In the genomic region with DNA sequence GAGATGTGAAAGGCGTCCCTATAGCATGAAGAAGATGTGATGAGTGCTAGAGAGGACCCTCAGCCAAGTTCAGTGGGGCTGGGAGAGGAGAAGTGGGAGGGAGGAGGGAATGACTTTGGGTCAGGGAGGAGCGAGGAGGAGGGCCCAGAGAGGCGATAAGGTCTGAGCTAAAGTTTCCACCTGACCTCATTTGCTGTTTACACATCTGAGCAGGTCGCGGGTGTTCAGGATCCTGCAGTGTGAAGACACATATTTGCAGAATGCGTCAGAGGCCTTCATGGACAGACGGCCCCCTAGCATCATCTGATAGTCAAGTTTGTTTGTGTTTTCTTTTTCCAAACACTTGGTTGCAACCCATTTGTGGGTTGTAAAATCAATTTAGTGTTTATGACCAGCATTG, we compare ENCODE assay signal across 2 cellular contexts.
A peak's percentile ranks its signal among the peaks of the same experiment; 100 is the strongest.
TF ChIP-seq lines count a peak whose summit lies in the region.

No MANE protein-coding gene starts in this region.

TF ChIP-seq in K562, 482 proteins besides CTCF, POLR2A, EP300 and RAD21:
- TF ChIP-seq, protein P1, sequence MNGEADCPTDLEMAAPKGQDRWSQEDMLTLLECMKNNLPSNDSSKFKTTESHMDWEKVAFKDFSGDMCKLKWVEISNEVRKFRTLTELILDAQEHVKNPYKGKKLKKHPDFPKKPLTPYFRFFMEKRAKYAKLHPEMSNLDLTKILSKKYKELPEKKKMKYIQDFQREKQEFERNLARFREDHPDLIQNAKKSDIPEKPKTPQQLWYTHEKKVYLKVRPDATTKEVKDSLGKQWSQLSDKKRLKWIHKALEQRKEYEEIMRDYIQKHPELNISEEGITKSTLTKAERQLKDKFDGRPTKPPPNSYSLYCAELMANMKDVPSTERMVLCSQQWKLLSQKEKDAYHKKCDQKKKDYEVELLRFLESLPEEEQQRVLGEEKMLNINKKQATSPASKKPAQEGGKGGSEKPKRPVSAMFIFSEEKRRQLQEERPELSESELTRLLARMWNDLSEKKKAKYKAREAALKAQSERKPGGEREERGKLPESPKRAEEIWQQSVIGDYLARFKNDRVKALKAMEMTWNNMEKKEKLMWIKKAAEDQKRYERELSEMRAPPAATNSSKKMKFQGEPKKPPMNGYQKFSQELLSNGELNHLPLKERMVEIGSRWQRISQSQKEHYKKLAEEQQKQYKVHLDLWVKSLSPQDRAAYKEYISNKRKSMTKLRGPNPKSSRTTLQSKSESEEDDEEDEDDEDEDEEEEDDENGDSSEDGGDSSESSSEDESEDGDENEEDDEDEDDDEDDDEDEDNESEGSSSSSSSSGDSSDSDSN (IDR thresholded peaks at IDR 0.05; ENCODE audit: borderline replicate concordance in 1 of 2, low read depth in 2 of 2, low read length in 2 of 2): no peak
- TF ChIP-seq LEF1 (IDR thresholded peaks at IDR 0.05) (no peak), JUND (IDR thresholded peaks at IDR 0.05; ENCODE audit: borderline replicate concordance, low read depth, low read length) (peak; percentile 13; the same call in 1 of the 2 replicates), JUND (tag; IDR thresholded peaks at IDR 0.05; ENCODE audit: borderline replicate concordance, low read depth, low read length) (no peak; the same call in 2 of the 3 replicates), ZC3H11A (IDR thresholded peaks at IDR 0.05; ENCODE audit: low read depth, low read length) (no peak), SMARCA5 (IDR thresholded peaks at IDR 0.05) (no peak), KLF1 (tag; IDR thresholded peaks at IDR 0.05) (no peak), FOSL1 (tag; conservative IDR thresholded peaks at IDR 0.05) (peak; percentile 45), NR3C1 (CRISPR knock-in tag; IDR thresholded peaks at IDR 0.05) (no peak), ZNF133 (CRISPR knock-in tag; IDR thresholded peaks at IDR 0.05) (no peak)
- TF ChIP-seq, protein P2, sequence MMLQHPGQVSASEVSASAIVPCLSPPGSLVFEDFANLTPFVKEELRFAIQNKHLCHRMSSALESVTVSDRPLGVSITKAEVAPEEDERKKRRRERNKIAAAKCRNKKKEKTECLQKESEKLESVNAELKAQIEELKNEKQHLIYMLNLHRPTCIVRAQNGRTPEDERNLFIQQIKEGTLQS (IDR thresholded peaks at IDR 0.05): 0 out of 2 replicates have a peak, but pooled peaks have one; percentile 16
- TF ChIP-seq, protein P2 (CRISPR knock-in tag; conservative IDR thresholded peaks at IDR 0.05): no peak
- TF ChIP-seq, protein P3, sequence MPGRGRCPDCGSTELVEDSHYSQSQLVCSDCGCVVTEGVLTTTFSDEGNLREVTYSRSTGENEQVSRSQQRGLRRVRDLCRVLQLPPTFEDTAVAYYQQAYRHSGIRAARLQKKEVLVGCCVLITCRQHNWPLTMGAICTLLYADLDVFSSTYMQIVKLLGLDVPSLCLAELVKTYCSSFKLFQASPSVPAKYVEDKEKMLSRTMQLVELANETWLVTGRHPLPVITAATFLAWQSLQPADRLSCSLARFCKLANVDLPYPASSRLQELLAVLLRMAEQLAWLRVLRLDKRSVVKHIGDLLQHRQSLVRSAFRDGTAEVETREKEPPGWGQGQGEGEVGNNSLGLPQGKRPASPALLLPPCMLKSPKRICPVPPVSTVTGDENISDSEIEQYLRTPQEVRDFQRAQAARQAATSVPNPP (IDR thresholded peaks at IDR 0.05; ENCODE audit: borderline replicate concordance, insufficient read depth, insufficient read length): no peak
- TF ChIP-seq, protein P4, sequence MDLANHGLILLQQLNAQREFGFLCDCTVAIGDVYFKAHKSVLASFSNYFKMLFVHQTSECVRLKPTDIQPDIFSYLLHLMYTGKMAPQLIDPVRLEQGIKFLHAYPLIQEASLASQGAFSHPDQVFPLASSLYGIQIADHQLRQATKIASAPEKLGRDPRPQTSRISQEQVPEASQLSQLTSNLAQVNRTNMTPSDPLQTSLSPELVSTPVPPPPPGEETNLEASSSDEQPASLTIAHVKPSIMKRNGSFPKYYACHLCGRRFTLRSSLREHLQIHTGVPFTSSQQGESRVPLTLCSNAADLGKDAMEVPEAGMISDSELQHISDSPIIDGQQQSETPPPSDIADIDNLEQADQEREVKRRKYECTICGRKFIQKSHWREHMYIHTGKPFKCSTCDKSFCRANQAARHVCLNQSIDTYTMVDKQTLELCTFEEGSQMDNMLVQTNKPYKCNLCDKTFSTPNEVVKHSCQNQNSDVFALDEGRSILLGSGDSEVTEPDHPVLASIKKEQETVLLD (IDR thresholded peaks at IDR 0.05): no peak

TF ChIP-seq in HepG2, 621 proteins besides CTCF, POLR2A, EP300 and RAD21 (continues in another document):
- no peak for TF ChIP-seq ZFP62 (CRISPR knock-in tag; IDR thresholded peaks at IDR 0.05)
- no peak for TF ChIP-seq NONO (IDR thresholded peaks at IDR 0.05)
- TF ChIP-seq NONO (CRISPR knock-in tag; conservative IDR thresholded peaks at IDR 0.05): peak; percentile 37; the same call in 1 of the 2 replicates
- no peak for TF ChIP-seq RORA (CRISPR knock-in tag; IDR thresholded peaks at IDR 0.05)
- TF ChIP-seq DPF2 (CRISPR knock-in tag; IDR thresholded peaks at IDR 0.05; ENCODE audit: borderline replicate concordance, low read depth): peak; percentile 75
- peak; percentile 85 for TF ChIP-seq JUN (CRISPR knock-in tag; IDR thresholded peaks at IDR 0.05)
- TF ChIP-seq ZNF782 (CRISPR knock-in tag; IDR thresholded peaks at IDR 0.05; ENCODE audit: borderline replicate concordance): no peak
- TF ChIP-seq, protein P5, sequence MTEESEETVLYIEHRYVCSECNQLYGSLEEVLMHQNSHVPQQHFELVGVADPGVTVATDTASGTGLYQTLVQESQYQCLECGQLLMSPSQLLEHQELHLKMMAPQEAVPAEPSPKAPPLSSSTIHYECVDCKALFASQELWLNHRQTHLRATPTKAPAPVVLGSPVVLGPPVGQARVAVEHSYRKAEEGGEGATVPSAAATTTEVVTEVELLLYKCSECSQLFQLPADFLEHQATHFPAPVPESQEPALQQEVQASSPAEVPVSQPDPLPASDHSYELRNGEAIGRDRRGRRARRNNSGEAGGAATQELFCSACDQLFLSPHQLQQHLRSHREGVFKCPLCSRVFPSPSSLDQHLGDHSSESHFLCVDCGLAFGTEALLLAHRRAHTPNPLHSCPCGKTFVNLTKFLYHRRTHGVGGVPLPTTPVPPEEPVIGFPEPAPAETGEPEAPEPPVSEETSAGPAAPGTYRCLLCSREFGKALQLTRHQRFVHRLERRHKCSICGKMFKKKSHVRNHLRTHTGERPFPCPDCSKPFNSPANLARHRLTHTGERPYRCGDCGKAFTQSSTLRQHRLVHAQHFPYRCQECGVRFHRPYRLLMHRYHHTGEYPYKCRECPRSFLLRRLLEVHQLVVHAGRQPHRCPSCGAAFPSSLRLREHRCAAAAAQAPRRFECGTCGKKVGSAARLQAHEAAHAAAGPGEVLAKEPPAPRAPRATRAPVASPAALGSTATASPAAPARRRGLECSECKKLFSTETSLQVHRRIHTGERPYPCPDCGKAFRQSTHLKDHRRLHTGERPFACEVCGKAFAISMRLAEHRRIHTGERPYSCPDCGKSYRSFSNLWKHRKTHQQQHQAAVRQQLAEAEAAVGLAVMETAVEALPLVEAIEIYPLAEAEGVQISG (CRISPR knock-in tag; IDR thresholded peaks at IDR 0.05): peak; percentile 58
- TF ChIP-seq RARA (CRISPR knock-in tag; IDR thresholded peaks at IDR 0.05): peak; percentile 79
- no peak for TF ChIP-seq ZBTB7A (CRISPR knock-in tag; IDR thresholded peaks at IDR 0.05)
- no peak for TF ChIP-seq ZNF256 (CRISPR knock-in tag; conservative IDR thresholded peaks at IDR 0.05)
- TF ChIP-seq RCOR2 (CRISPR knock-in tag; IDR thresholded peaks at IDR 0.05): peak; percentile 19; the same call in 1 of the 2 replicates
- peak; percentile 85 for TF ChIP-seq ERF (CRISPR knock-in tag; IDR thresholded peaks at IDR 0.05)
- TF ChIP-seq SMAD9 (CRISPR knock-in tag; IDR thresholded peaks at IDR 0.05): no peak
- 0 out of 2 replicates have a peak, but pooled peaks have one; percentile 27 for TF ChIP-seq PPARG (CRISPR knock-in tag; conservative IDR thresholded peaks at IDR 0.05)
- TF ChIP-seq, protein P6, sequence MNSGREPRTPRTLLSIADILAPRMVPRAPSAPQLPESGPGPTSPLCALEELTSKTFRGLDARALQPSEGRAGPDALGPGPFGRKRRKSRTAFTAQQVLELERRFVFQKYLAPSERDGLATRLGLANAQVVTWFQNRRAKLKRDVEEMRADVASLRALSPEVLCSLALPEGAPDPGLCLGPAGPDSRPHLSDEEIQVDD (CRISPR knock-in tag; IDR thresholded peaks at IDR 0.05; ENCODE audit: borderline replicate concordance): no peak
- TF ChIP-seq, protein P7, sequence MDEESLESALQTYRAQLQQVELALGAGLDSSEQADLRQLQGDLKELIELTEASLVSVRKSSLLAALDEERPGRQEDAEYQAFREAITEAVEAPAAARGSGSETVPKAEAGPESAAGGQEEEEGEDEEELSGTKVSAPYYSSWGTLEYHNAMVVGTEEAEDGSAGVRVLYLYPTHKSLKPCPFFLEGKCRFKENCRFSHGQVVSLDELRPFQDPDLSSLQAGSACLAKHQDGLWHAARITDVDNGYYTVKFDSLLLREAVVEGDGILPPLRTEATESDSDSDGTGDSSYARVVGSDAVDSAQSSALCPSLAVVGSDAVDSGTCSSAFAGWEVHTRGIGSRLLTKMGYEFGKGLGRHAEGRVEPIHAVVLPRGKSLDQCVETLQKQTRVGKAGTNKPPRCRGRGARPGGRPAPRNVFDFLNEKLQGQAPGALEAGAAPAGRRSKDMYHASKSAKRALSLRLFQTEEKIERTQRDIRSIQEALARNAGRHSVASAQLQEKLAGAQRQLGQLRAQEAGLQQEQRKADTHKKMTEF (CRISPR knock-in tag; IDR thresholded peaks at IDR 0.05): peak; percentile 76
- no peak for TF ChIP-seq ZNF136 (CRISPR knock-in tag; IDR thresholded peaks at IDR 0.05; ENCODE audit: low read depth)
- TF ChIP-seq NR2F6 (IDR thresholded peaks at IDR 0.05): peak; percentile 68; the same call in 1 of the 2 replicates
- peak; percentile 71 for TF ChIP-seq NR2F6 (CRISPR knock-in tag; IDR thresholded peaks at IDR 0.05)
- peak; percentile 85; the same call in 1 of the 2 replicates for TF ChIP-seq FOSL1 (CRISPR knock-in tag; IDR thresholded peaks at IDR 0.05; ENCODE audit: borderline replicate concordance)
- TF ChIP-seq FOXK2 (IDR thresholded peaks at IDR 0.05): no peak
- TF ChIP-seq, protein P8, sequence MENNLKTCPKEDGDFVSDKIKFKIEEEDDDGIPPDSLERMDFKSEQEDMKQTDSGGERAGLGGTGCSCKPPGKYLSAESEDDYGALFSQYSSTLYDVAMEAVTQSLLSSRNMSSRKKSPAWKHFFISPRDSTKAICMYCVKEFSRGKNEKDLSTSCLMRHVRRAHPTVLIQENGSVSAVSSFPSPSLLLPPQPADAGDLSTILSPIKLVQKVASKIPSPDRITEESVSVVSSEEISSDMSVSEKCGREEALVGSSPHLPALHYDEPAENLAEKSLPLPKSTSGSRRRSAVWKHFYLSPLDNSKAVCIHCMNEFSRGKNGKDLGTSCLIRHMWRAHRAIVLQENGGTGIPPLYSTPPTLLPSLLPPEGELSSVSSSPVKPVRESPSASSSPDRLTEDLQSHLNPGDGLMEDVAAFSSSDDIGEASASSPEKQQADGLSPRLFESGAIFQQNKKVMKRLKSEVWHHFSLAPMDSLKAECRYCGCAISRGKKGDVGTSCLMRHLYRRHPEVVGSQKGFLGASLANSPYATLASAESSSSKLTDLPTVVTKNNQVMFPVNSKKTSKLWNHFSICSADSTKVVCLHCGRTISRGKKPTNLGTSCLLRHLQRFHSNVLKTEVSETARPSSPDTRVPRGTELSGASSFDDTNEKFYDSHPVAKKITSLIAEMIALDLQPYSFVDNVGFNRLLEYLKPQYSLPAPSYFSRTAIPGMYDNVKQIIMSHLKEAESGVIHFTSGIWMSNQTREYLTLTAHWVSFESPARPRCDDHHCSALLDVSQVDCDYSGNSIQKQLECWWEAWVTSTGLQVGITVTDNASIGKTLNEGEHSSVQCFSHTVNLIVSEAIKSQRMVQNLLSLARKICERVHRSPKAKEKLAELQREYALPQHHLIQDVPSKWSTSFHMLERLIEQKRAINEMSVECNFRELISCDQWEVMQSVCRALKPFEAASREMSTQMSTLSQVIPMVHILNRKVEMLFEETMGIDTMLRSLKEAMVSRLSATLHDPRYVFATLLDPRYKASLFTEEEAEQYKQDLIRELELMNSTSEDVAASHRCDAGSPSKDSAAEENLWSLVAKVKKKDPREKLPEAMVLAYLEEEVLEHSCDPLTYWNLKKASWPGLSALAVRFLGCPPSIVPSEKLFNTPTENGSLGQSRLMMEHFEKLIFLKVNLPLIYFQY (CRISPR knock-in tag; IDR thresholded peaks at IDR 0.05; ENCODE audit: borderline replicate concordance): no peak
- no peak for TF ChIP-seq FOXA1 (IDR thresholded peaks at IDR 0.05)
- TF ChIP-seq FOXA1 (CRISPR knock-in tag; IDR thresholded peaks at IDR 0.05): peak; percentile 86
- TF ChIP-seq, protein P9, sequence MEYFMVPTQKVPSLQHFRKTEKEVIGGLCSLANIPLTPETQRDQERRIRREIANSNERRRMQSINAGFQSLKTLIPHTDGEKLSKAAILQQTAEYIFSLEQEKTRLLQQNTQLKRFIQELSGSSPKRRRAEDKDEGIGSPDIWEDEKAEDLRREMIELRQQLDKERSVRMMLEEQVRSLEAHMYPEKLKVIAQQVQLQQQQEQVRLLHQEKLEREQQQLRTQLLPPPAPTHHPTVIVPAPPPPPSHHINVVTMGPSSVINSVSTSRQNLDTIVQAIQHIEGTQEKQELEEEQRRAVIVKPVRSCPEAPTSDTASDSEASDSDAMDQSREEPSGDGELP (IDR thresholded peaks at IDR 0.05; ENCODE audit: borderline replicate concordance, low read depth): peak; percentile 77; the same call in 1 of the 2 replicates
- TF ChIP-seq TBX3 (IDR thresholded peaks at IDR 0.05; ENCODE audit: borderline replicate concordance): peak; percentile 57; the same call in 1 of the 2 replicates
- peak; percentile 52 for TF ChIP-seq CREM (IDR thresholded peaks at IDR 0.05)
- TF ChIP-seq CREM (CRISPR knock-in tag; IDR thresholded peaks at IDR 0.05): no peak
- TF ChIP-seq ATF7-NPFF (CRISPR knock-in tag; IDR thresholded peaks at IDR 0.05; ENCODE audit: low read depth): no peak
- TF ChIP-seq BCL6 (CRISPR knock-in tag; IDR thresholded peaks at IDR 0.05): 0 out of 2 replicates have a peak, but pooled peaks have one; percentile 33
- 0 out of 2 replicates have a peak, but pooled peaks have one; percentile 18 for TF ChIP-seq TCF7 (IDR thresholded peaks at IDR 0.05; ENCODE audit: low read depth)
- TF ChIP-seq GATAD1 (CRISPR knock-in tag; IDR thresholded peaks at IDR 0.05): no peak
- TF ChIP-seq JUNB (CRISPR knock-in tag; IDR thresholded peaks at IDR 0.05; ENCODE audit: borderline replicate concordance): peak; percentile 88
- TF ChIP-seq, protein P10, sequence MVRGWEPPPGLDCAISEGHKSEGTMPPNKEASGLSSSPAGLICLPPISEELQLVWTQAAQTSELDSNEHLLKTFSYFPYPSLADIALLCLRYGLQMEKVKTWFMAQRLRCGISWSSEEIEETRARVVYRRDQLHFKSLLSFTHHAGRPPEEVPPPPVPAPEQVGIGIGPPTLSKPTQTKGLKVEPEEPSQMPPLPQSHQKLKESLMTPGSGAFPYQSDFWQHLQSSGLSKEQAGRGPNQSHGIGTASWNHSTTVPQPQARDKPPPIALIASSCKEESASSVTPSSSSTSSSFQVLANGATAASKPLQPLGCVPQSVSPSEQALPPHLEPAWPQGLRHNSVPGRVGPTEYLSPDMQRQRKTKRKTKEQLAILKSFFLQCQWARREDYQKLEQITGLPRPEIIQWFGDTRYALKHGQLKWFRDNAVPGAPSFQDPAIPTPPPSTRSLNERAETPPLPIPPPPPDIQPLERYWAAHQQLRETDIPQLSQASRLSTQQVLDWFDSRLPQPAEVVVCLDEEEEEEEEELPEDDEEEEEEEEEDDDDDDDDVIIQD (CRISPR knock-in tag; IDR thresholded peaks at IDR 0.05; ENCODE audit: low read depth): peak; percentile 63; the same call in 1 of the 2 replicates
- no peak for TF ChIP-seq SIX4 (CRISPR knock-in tag; IDR thresholded peaks at IDR 0.05)
- TF ChIP-seq ZFP36L1 (CRISPR knock-in tag; IDR thresholded peaks at IDR 0.05): no peak
